Comparison of ENCODE assay signal across 7 cellular contexts in genomic region chr15:20304282-20305014, GRCh38.
DNase-seq lines count a peak whose midpoint lies in the region; FAIRE-seq and TF ChIP-seq lines count a peak whose summit lies in the region.
"Not testable (repeated sequence)": the region's sequence is repeated elsewhere in the genome, so short reads cannot be mapped to it uniquely, and the experiment has no call there.

No MANE protein-coding gene starts in this region.

- H3K4me3 ChIP-seq in H7 (ENCODE audit: insufficient read depth, low read depth, low read length); kidney (ENCODE audit: low read length in 2 of 2); neuronal stem cell (ENCODE audit: low read length in 2 of 2): not testable (repeated sequence)

- H2AFZ ChIP-seq in neuronal stem cell (ENCODE audit: low read length): not testable (repeated sequence)

- peak overlapping the region; percentile 93 for H3K23ac ChIP-seq in neuronal stem cell (ENCODE audit: low read depth, low read length, poor library complexity)

- not testable (repeated sequence) for H3K18ac ChIP-seq in neuronal stem cell (ENCODE audit: low read length)

- peaks cover 32% of the 10 kb centered on the region for H3K9me3 Mint-ChIP-seq in glutamatergic neuron (ENCODE audit: unreplicated experiment)

- not testable (repeated sequence) for H2BK5ac ChIP-seq in neuronal stem cell (ENCODE audit: low read length)

- not testable (repeated sequence) for H3K4me2 ChIP-seq in neuronal stem cell (ENCODE audit: insufficient read depth, low read length, poor library complexity, severe bottlenecking)

- not testable (repeated sequence) for H3K9ac ChIP-seq in kidney (ENCODE audit: low read length in 2 of 2)
- peak overlapping the region; percentile 24 for H3K9ac ChIP-seq in neuronal stem cell (ENCODE audit: low read depth, low read length, poor library complexity)

- H4K8ac ChIP-seq in neuronal stem cell (ENCODE audit: low read depth, low read length): not testable (repeated sequence)

- H2AK5ac ChIP-seq in neuronal stem cell (ENCODE audit: low read depth, low read length): not testable (repeated sequence)

- H4K91ac ChIP-seq in neuronal stem cell (ENCODE audit: low read depth, low read length, poor library complexity): not testable (repeated sequence)

- peaks cover 24% of the 10 kb centered on the region for H3K27me3 Mint-ChIP-seq in glutamatergic neuron (ENCODE audit: unreplicated experiment)

- not testable (repeated sequence) for H2BK15ac ChIP-seq in neuronal stem cell (ENCODE audit: low read length)

- H3K4me1 ChIP-seq in kidney (ENCODE audit: control insufficient read depth in 1 of 2, insufficient read depth in 1 of 2, low read depth in 1 of 2, low read length in 2 of 2); neuronal stem cell (ENCODE audit: control insufficient read depth in 2 of 2, insufficient read depth in 1 of 2, low read depth in 1 of 2, low read length in 2 of 2): not testable (repeated sequence)

- H3K4me3 Mint-ChIP-seq in glutamatergic neuron (ENCODE audit: unreplicated experiment): not testable (repeated sequence)

- H3K27ac Mint-ChIP-seq in glutamatergic neuron (ENCODE audit: unreplicated experiment): peak overlapping the region; percentile 25

- not testable (repeated sequence) for H3K27ac ChIP-seq in kidney (ENCODE audit: low read depth in 2 of 2, low read length in 2 of 2); neuronal stem cell (replicated peaks; ENCODE audit: low read length)

- intact Hi-C loops in kidney (cut with DNase I): not testable (repeated sequence)

- H3K4me1 Mint-ChIP-seq in glutamatergic neuron (ENCODE audit: low read depth, unreplicated experiment): not testable (repeated sequence)

- not testable (repeated sequence) for H2BK120ac ChIP-seq in neuronal stem cell (ENCODE audit: low read depth, low read length)

- WGBS in neuronal stem cell (ENCODE audit: extremely low coverage in 2 of 2, insufficient read length in 2 of 2, insufficient replicate concordance in 1 of 2), 2 donors: no CpG with 5 or more reads among the region's 10 CpGs

- H3K36me3 Mint-ChIP-seq in glutamatergic neuron (ENCODE audit: unreplicated experiment): not testable (repeated sequence)

- not testable (repeated sequence) for TF ChIP-seq CTCF in glutamatergic neuron (IDR thresholded peaks at IDR 0.05; ENCODE audit: partially characterized antibody, unreplicated experiment); kidney (IDR thresholded peaks at IDR 0.05; ENCODE audit: borderline replicate concordance, extremely low read depth, insufficient read depth)

- H3K14ac ChIP-seq in neuronal stem cell (ENCODE audit: low read length): not testable (repeated sequence)

- not testable (repeated sequence) for FAIRE-seq in kidney (lab: Jason Lieb, UNC)

- H2BK12ac ChIP-seq in neuronal stem cell (ENCODE audit: low read length): not testable (repeated sequence)

- not testable (repeated sequence) for H3K79me1 ChIP-seq in neuronal stem cell (ENCODE audit: low read depth, low read length)

- not testable (repeated sequence) for H3K4ac ChIP-seq in neuronal stem cell (ENCODE audit: low read length)

- DNase-seq in AG20443 (ENCODE audit: low spot score) (peak; percentile 1), H7 (peak; percentile 0), kidney (peak; percentile 76)
- peak; percentile 61 for DNase-seq in activated effector memory CD4-positive, alpha-beta T cell treated with anti-CD3 and anti-CD28 coated beads, Interleukin-2, amount 50 U/mL, for 16 hours
- not testable (repeated sequence) for DNase-seq in glutamatergic neuron; neuronal stem cell (ENCODE audit: low spot score)
- DNase-seq in stimulated activated CD8-positive, alpha-beta memory T cell treated with anti-CD3 and anti-CD28 coated beads, Interleukin-4, amount 100 ng/mL, for 48 hours: peak; percentile 20

- H3K9me3 ChIP-seq in kidney (ENCODE audit: control insufficient read depth in 1 of 2, low read length in 2 of 2); neuronal stem cell (replicated peaks in 1 of 2; ENCODE audit: control insufficient read depth in 2 of 2, insufficient read depth in 1 of 2, low read depth in 1 of 2, low read length in 2 of 2): not testable (repeated sequence)

- H3K27me3 ChIP-seq in H7 (ENCODE audit: control insufficient read depth, insufficient read depth, low read length); neuronal stem cell (ENCODE audit: control insufficient read depth in 3 of 3, insufficient read depth in 3 of 3, low read depth in 1 of 3, low read length in 3 of 3): not testable (repeated sequence)

- not testable (repeated sequence) for H3K36me3 ChIP-seq in H7 (replicated peaks; ENCODE audit: control insufficient read depth, insufficient read depth, low read length); kidney (ENCODE audit: control insufficient read depth in 1 of 2, insufficient read depth in 2 of 2, low read length in 2 of 2); neuronal stem cell (replicated peaks in 1 of 2; ENCODE audit: control insufficient read depth in 2 of 2, insufficient read depth in 2 of 2, low read length in 2 of 2)
